22 cellular contexts compared by ENCODE assay signal in the genomic region with DNA sequence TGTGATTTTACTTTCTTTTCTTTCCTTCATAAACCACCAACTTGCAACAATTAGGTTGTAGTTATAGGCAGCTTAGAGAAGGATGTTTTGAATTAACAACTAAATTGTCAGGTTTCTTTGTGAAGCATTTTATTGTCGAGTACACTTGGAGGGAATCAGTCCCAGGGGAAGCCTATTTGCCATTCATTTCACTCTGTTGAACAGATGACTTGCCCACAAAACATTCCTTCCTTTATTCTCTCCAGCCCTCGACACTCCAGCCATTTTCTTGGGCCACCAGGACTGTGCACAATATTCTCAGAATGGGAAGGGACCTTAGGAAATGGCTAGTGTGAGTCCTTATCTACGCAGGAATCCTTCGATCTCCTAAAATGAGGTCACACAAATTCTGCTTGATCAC.
"Had no signal": no experiment of that assay in that cellular context is flagged by ENCODE, and none has a peak within 500 bp of the region (broad histone marks: within the 10 kb centered on the region; RNA-seq: fewer than 3 reads in every experiment).

No MANE protein-coding gene starts in this region.

- H3K27ac ChIP-seq: body of pancreas, Peyer's patch, RWPE1 had no signal

- DNase-seq: activated CD4-positive, alpha-beta T cell treated with anti-CD3 and anti-CD28 coated beads for 48 hours; activated CD4-positive, alpha-beta T cell treated with anti-CD3 and anti-CD28 coated beads, Interleukin-2, amount 50 U/mL, for 4 hours; activated CD4-positive, CD25-positive, alpha-beta regulatory T cell treated with anti-CD3 and anti-CD28 coated beads, Interleukin-2, amount 50 U/mL, for 72 hours; activated CD8-positive, alpha-beta memory T cell treated with anti-CD3 and anti-CD28 coated beads, Interleukin-2, amount 50 U/mL, for 48 hours; activated CD8-positive, alpha-beta T cell treated with anti-CD3 and anti-CD28 coated beads, Interleukin-2, amount 10 ng/mL, durations not matched to agents 7 days and 5 days; activated naive CD4-positive, alpha-beta T cell; activated T-cell treated with anti-CD3 and anti-CD28 coated beads, Interleukin-2, amount 50 U/mL, for 1 hour; aorta; body of pancreas; KG1; NCI-H1048; NCI-H1694 treated with DMSO at 0.1 percent for 48 hours; NCI-H2029 treated with DMSO at 0.1 percent for 48 hours; NCI-H345; NCI-H510A; NCI-H526 treated with DMSO at 0.1 percent for 48 hours; Peyer's patch; Right ventricle myocardium superior; T-helper 17 cell; T-helper 9 cell had no signal

- H3K27me3 ChIP-seq: body of pancreas, Peyer's patch had no signal

- H3K4me3 ChIP-seq: body of pancreas, Peyer's patch had no signal

- H3K4me1 ChIP-seq: body of pancreas, Peyer's patch had no signal

- ATAC-seq: activated CD8-positive, alpha-beta T cell treated with anti-CD3 and anti-CD28 coated beads, Interleukin-2, amount 10 ng/mL, durations not matched to agents 7 days and 5 days; body of pancreas; T-helper 17 cell; WTC11 had no signal

- H3K36me3 ChIP-seq: Peyer's patch had no signal

- H3K9me3 ChIP-seq: body of pancreas, Peyer's patch had no signal
